In the genomic region with DNA sequence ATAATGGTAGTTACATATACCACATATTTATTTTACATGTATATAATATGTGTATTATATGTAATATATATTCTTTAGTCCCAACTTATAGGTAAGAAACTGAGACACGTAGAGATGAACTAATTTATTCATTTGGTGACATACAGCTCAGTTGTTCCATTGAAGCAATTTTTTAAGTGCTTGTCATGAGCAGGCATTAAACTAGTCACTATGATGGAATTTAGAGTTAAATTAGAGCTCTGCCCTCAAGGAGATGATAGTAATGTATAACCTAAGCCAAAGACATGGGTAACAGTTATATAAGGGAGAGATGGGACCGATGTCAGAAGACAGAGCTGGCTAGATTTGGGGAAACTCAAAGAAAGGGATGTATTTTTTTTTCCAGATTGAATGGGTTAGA, we compare ENCODE assay signal across 14 cellular contexts.
"Had no signal": no experiment of that assay in that cellular context is flagged by ENCODE, and none has a peak within 500 bp of the region (broad histone marks: within the 10 kb centered on the region; RNA-seq: fewer than 3 reads in every experiment).

No MANE protein-coding gene starts in this region.

- H3K9me3 Mint-ChIP-seq: activated naive CD4-positive, alpha-beta T cell treated with anti-CD3 and anti-CD28 coated beads, Interleukin-2, amount 50 U/mL, for 72 hours; neural crest cell; stimulated activated naive CD8-positive, alpha-beta T cell treated with anti-CD3 and anti-CD28 coated beads, Interleukin-15, Interleukin-2, amounts not matched to agents 100 ng/mL and 50 ng/mL, for 24 hours had no signal

- H3K27me3 Mint-ChIP-seq: stimulated activated naive CD8-positive, alpha-beta T cell treated with anti-CD3 and anti-CD28 coated beads, Interleukin-15, Interleukin-2, amounts not matched to agents 100 ng/mL and 50 ng/mL, for 24 hours had no signal

- ATAC-seq: activated naive CD4-positive, alpha-beta T cell treated with anti-CD3 and anti-CD28 coated beads, Interleukin-2, amount 50 U/mL, for 72 hours; heart left ventricle had no signal

- H3K27ac Mint-ChIP-seq: activated naive CD4-positive, alpha-beta T cell treated with anti-CD3 and anti-CD28 coated beads, Interleukin-2, amount 50 U/mL, for 72 hours; stimulated activated naive CD8-positive, alpha-beta T cell treated with anti-CD3 and anti-CD28 coated beads, Interleukin-15, Interleukin-2, amounts not matched to agents 100 ng/mL and 50 ng/mL, for 24 hours had no signal

- H3K4me3 ChIP-seq: breast epithelium, dorsolateral prefrontal cortex, esophagus muscularis mucosa, heart left ventricle, pancreas, testis had no signal

- H3K36me3 Mint-ChIP-seq: activated naive CD4-positive, alpha-beta T cell treated with anti-CD3 and anti-CD28 coated beads, Interleukin-2, amount 50 U/mL, for 72 hours had no signal

- H3K27ac ChIP-seq: breast epithelium, dorsolateral prefrontal cortex, esophagus muscularis mucosa, heart left ventricle, pancreas, testis had no signal

- H3K36me3 ChIP-seq: breast epithelium, esophagus muscularis mucosa, heart left ventricle, pancreas had no signal

- DNase-seq: dorsolateral prefrontal cortex; foreskin melanocyte; heart left ventricle; islet precursor cell; pancreas; retina; stimulated activated CD4-positive, alpha-beta T cell treated with anti-CD3 and anti-CD28 coated beads, Interleukin-15, amount 100 ng/mL, for 24 hours; stimulated activated CD4-positive, alpha-beta T cell treated with anti-CD3 and anti-CD28 coated beads, Interleukin-4, amount 100 ng/mL, for 24 hours; testis had no signal

- H3K4me3 Mint-ChIP-seq: neural crest cell; stimulated activated naive CD8-positive, alpha-beta T cell treated with anti-CD3 and anti-CD28 coated beads, Interleukin-15, Interleukin-2, amounts not matched to agents 100 ng/mL and 50 ng/mL, for 24 hours had no signal

- FAIRE-seq: pancreas had no signal

- H3K9me3 ChIP-seq: breast epithelium, esophagus muscularis mucosa, heart left ventricle, pancreas, testis had no signal

- H3K4me1 ChIP-seq: breast epithelium, esophagus muscularis mucosa, heart left ventricle, pancreas, testis had no signal

- H3K27me3 ChIP-seq: breast epithelium, dorsolateral prefrontal cortex, esophagus muscularis mucosa, heart left ventricle, pancreas, testis had no signal
